ENCODE assay signal across 1 cellular context in the genomic region with DNA sequence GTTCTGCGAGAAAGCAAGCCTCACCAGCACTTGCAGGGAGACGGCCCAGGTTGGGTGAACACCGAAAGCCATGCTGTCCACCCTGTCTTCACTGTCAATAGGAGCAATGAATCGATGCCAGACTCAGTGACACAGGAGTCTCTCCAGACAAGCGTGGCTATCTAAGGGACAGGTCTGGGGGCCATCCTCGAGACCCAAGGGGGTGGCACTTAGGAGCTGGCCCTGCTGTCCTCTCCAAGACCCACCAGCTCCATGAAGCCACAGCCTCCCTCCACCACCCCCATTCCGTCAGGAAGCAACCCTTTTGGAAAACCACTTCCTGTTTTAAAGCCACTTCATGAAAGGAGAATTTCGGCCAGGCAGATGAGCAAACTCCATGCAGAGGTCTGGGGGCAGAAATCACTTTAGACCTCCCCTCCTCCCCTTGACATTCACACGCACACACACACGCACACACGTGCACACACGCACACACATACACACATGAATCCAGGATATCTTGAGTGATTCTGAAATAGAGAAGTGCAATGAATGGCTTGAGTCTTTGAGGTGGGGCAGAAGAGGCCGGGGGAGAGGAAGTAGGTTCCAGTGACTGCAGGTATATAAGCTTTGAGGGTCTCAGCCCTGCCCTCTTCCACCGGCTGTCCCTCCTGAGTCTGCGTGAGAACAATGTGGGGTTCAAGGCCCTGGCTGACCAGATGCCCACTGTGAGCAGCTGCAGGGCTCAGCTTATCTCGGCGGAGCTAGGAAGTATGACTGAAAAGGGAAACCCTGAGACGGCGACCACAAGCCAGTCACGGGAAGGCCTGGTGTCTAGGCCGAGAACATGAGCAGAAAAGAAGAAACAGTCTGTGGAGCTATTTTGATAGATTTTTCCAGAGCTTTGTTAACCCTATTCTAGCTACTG.
TF ChIP-seq lines count a peak whose summit lies in the region.

No MANE protein-coding gene starts in this region.

TF ChIP-seq in GM23338, 12 proteins besides CTCF, POLR2A, EP300 and RAD21 (continued from another document):
- TF ChIP-seq, protein P1, sequence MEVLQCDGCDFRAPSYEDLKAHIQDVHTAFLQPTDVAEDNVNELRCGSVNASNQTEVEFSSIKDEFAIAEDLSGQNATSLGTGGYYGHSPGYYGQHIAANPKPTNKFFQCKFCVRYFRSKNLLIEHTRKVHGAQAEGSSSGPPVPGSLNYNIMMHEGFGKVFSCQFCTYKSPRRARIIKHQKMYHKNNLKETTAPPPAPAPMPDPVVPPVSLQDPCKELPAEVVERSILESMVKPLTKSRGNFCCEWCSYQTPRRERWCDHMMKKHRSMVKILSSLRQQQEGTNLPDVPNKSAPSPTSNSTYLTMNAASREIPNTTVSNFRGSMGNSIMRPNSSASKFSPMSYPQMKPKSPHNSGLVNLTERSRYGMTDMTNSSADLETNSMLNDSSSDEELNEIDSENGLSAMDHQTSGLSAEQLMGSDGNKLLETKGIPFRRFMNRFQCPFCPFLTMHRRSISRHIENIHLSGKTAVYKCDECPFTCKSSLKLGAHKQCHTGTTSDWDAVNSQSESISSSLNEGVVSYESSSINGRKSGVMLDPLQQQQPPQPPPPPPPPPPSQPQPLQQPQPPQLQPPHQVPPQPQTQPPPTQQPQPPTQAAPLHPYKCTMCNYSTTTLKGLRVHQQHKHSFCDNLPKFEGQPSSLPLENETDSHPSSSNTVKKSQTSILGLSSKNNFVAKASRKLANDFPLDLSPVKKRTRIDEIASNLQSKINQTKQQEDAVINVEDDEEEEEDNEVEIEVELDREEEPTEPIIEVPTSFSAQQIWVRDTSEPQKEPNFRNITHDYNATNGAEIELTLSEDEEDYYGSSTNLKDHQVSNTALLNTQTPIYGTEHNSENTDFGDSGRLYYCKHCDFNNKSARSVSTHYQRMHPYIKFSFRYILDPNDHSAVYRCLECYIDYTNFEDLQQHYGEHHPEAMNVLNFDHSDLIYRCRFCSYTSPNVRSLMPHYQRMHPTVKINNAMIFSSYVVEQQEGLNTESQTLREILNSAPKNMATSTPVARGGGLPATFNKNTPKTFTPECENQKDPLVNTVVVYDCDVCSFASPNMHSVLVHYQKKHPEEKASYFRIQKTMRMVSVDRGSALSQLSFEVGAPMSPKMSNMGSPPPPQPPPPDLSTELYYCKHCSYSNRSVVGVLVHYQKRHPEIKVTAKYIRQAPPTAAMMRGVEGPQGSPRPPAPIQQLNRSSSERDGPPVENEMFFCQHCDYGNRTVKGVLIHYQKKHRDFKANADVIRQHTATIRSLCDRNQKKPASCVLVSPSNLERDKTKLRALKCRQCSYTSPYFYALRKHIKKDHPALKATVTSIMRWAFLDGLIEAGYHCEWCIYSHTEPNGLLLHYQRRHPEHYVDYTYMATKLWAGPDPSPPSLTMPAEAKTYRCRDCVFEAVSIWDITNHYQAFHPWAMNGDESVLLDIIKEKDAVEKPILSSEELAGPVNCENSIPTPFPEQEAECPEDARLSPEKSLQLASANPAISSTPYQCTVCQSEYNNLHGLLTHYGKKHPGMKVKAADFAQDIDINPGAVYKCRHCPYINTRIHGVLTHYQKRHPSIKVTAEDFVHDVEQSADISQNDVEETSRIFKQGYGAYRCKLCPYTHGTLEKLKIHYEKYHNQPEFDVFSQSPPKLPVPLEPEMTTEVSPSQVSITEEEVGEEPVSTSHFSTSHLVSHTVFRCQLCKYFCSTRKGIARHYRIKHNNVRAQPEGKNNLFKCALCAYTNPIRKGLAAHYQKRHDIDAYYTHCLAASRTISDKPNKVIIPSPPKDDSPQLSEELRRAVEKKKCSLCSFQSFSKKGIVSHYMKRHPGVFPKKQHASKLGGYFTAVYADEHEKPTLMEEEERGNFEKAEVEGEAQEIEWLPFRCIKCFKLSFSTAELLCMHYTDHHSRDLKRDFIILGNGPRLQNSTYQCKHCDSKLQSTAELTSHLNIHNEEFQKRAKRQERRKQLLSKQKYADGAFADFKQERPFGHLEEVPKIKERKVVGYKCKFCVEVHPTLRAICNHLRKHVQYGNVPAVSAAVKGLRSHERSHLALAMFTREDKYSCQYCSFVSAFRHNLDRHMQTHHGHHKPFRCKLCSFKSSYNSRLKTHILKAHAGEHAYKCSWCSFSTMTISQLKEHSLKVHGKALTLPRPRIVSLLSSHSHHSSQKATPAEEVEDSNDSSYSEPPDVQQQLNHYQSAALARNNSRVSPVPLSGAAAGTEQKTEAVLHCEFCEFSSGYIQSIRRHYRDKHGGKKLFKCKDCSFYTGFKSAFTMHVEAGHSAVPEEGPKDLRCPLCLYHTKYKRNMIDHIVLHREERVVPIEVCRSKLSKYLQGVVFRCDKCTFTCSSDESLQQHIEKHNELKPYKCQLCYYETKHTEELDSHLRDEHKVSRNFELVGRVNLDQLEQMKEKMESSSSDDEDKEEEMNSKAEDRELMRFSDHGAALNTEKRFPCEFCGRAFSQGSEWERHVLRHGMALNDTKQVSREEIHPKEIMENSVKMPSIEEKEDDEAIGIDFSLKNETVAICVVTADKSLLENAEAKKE (CRISPR knock-in tag; IDR thresholded peaks at IDR 0.05) = no peak
